Comparison of ENCODE assay signal across 9 cellular contexts in the genomic region with DNA sequence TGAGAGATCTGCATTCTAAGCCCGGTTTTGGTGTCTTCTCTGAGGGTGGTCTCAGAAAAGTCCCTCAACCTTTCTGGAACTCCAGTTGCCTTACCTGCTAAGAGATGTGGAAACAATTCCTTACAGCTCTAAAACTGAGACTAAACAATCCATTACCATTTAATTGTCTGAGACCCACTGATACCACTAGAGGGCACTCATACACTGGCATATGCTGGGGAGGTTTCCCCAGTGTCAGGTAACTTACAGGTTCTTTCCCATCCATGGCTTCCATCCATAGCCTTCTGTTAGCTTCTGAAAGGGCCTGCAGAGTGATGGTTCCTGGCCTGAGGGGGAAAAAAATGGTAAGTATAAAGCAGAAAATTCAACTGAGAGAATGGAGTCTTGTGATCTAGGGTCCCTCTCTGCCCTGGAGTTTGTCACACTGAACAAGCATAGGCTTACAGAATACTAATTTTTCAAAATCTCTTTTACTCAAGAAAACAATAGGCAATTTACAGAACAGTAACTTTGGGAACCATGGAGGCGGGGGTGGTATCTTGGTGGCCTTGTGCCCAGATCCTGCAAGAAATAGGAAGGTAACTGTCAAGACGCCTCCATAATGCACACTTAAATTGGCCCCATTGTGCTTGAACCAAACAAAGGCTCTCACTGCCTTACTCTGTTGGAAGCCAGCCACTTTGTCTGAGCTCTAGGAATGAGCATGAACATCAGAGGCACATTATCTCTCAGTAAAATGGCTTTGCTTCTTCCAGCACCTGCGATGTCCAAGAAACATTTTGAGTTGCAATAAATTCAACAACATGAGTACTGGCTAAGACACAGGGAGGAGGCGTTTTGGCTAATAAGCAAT.
A peak's percentile ranks its signal among the peaks of the same experiment; 100 is the strongest.
DNase-seq lines count a peak whose midpoint lies in the region; ATAC-seq and TF ChIP-seq lines count a peak whose summit lies in the region.
"Had no signal": no experiment of that assay in that cellular context is flagged by ENCODE, and none has a peak within 500 bp of the region (broad histone marks: within the 10 kb centered on the region; RNA-seq: fewer than 3 reads in every experiment).

No MANE protein-coding gene starts in this region.

- H3K9me3 ChIP-seq in mucosa of descending colon, result no peaks in the 10 kb centered on the region

- in situ Hi-C loops in KBM-7 (cut with MboI; ENCODE audit: low pct_unique_long_range_greater_than_20kb, low sequenced_read_pairs), result loop anchor here (25.0 kb wide), 2 partner anchors 265 to 515 kb away; no protein-coding TSS in a partner anchor
- in situ Hi-C loops in SK-MEL-5 (cut with HindIII; ENCODE audit: low pct_unique_long_range_greater_than_20kb, low sequenced_read_pairs), result no loop called here

- peak; percentile 58 for TF ChIP-seq CTCF in endothelial cell (IDR thresholded peaks at IDR 0.05; ENCODE audit: unreplicated experiment)
- TF ChIP-seq CTCF in mucosa of descending colon (IDR thresholded peaks at IDR 0.05), result no peak

- no peak overlapping the region for H3K27ac Mint-ChIP-seq in endothelial cell (ENCODE audit: unreplicated experiment)
- H3K27ac Mint-ChIP-seq: dendritic cell treated with granulocyte-macrophage colony-stimulating factor and Interleukin-4, amounts not matched to agents 40 ng/mL and 50 ng/mL, for 4 days had no signal

- H3K4me1 Mint-ChIP-seq in endothelial cell (ENCODE audit: unreplicated experiment), result peaks cover 25% of the 10 kb centered on the region

- H3K4me3 ChIP-seq in mucosa of descending colon, result no peak overlapping the region

- no peaks in the 10 kb centered on the region for H3K9me3 Mint-ChIP-seq in endothelial cell (ENCODE audit: unreplicated experiment)
- H3K9me3 Mint-ChIP-seq: dendritic cell treated with granulocyte-macrophage colony-stimulating factor and Interleukin-4, amounts not matched to agents 40 ng/mL and 50 ng/mL, for 4 days had no signal

- no peaks in the 10 kb centered on the region for H3K4me1 ChIP-seq in mucosa of descending colon (ENCODE audit: low read depth)

- DNase-seq in activated CD4-positive, CD25-positive, alpha-beta regulatory T cell treated with anti-CD3 and anti-CD28 coated beads, Interleukin-2, amount 50 U/mL, for 72 hours, result peak; percentile 30
- DNase-seq in KBM-7 (peak; percentile 67), SK-MEL-5 (ENCODE audit: low read depth, low spot score) (peak; percentile 72), endothelial cell (ENCODE audit: low spot score) (peak; percentile 28), mucosa of descending colon (peak in 1 of 3 donors; percentile 48)

- H3K36me3 Mint-ChIP-seq in endothelial cell (ENCODE audit: low read depth, unreplicated experiment), result peaks cover 9% of the 10 kb centered on the region

- H3K27me3 Mint-ChIP-seq in endothelial cell (ENCODE audit: unreplicated experiment), result no peaks in the 10 kb centered on the region
- H3K27me3 Mint-ChIP-seq: dendritic cell treated with granulocyte-macrophage colony-stimulating factor and Interleukin-4, amounts not matched to agents 40 ng/mL and 50 ng/mL, for 4 days had no signal

- no peaks in the 10 kb centered on the region for H3K36me3 ChIP-seq in mucosa of descending colon (ENCODE audit: low read depth)

- ATAC-seq in activated CD4-positive, CD25-positive, alpha-beta regulatory T cell treated with anti-CD3 and anti-CD28 coated beads, Interleukin-2, amount 50 U/mL, for 24 hours, result no peak
- ATAC-seq in GM19463 (IDR thresholded peaks at IDR 0.05; ENCODE audit: unreplicated experiment) (peak; percentile 80), mucosa of descending colon (peak; percentile 92), GM21528 (IDR thresholded peaks at IDR 0.05; ENCODE audit: low FRiP score, unreplicated experiment) (no peak)

- H3K4me3 Mint-ChIP-seq in endothelial cell (ENCODE audit: unreplicated experiment), result no peak overlapping the region
- H3K4me3 Mint-ChIP-seq: dendritic cell treated with granulocyte-macrophage colony-stimulating factor and Interleukin-4, amounts not matched to agents 40 ng/mL and 50 ng/mL, for 4 days had no signal

- intact Hi-C loops in mucosa of descending colon (cut with DNase I, micrococcal nuclease), result loop anchor here in 1 of 2 donors (10.0 kb wide), 1 partner anchor 268 kb away; no protein-coding TSS in a partner anchor

Comparison
In these comparisons a context has a peak if more than half of its experiments do, and no peak if none do; other contexts are left out.
1. ATAC-seq: peak in GM19463 (single experiment) and mucosa of descending colon (single experiment); none in activated CD4-positive, CD25-positive, alpha-beta regulatory T cell treated with anti-CD3 and anti-CD28 coated beads, Interleukin-2, amount 50 U/mL, for 24 hours (0 of 2) and GM21528 (single experiment).